8 cellular contexts compared by ENCODE assay signal in the genomic region with DNA sequence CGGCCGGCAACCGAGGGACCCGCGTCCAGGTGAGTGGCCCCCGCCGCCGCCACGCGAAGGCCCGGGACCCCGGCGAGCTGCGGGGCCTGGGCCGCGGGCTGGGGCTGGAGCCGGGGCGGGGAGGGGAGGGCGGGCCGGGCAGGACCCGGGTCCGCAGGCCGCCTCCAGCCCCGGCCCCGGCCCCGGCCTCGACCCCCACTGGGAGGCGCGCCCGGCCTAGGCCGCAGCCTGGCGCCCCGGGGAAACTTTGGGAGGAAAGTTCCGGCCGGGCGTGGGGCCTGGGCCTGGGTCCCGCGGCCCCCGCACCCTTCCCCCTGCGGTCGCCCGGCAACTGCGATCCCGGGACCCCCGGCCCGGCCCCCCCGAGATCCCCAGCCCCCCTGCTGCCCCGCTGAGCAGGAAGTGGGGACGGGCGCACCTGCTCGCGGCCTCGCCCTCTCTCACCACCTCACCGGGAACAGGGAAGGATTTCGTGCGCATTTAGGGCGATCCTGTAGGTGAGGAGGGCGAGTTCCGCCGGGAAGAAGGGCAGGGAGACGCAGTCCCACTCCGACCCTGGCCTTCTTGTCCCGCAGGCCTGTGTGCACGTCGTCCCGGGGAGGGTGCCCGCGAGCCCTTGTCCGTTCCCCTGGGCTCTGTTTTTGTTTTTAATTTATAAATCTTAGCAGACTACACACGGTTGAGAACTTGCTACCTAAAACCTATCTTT. TPM values are rescaled to one million over a fixed set of nuclear protein-coding genes. Genes with fewer than 3 reads are reported as not detected.
DNase-seq lines count a peak whose midpoint lies in the region; ATAC-seq lines count a peak whose summit lies in the region.

No MANE protein-coding gene starts in this region.

- peak overlapping the region; percentile 73 to 75 for H3K9ac ChIP-seq in stomach smooth muscle (ENCODE audit: low read length in 2 of 2)

- H3K27ac ChIP-seq in stomach smooth muscle (ENCODE audit: low read length): peak overlapping the region; percentile 37

- H3K9me3 ChIP-seq in iPS-18c (ENCODE audit: control insufficient read depth, insufficient read depth, low read length): no peaks in the 10 kb centered on the region
- H3K9me3 ChIP-seq in stomach smooth muscle (ENCODE audit: control insufficient read depth in 2 of 2, low read length in 2 of 2): no peaks in the 10 kb centered on the region

- peaks cover 0 to 4% of the 10 kb centered on the region in 2 donors for H3K36me3 ChIP-seq in stomach smooth muscle (ENCODE audit: control insufficient read depth in 2 of 2, insufficient read depth in 2 of 2, low read length in 2 of 2)

- H3K4me1 Mint-ChIP-seq in activated naive CD4-positive, alpha-beta T cell treated with anti-CD3 and anti-CD28 coated beads, Interleukin-2, amount 50 U/mL, for 24 hours: peaks cover 41% of the 10 kb centered on the region

- H3K4me3 Mint-ChIP-seq in activated naive CD4-positive, alpha-beta T cell treated with anti-CD3 and anti-CD28 coated beads, Interleukin-2, amount 50 U/mL, for 24 hours: peak overlapping the region; percentile 87

- peaks cover 2% of the 10 kb centered on the region for H3K27me3 Mint-ChIP-seq in activated naive CD4-positive, alpha-beta T cell treated with anti-CD3 and anti-CD28 coated beads, Interleukin-2, amount 50 U/mL, for 24 hours

- no peaks in the 10 kb centered on the region for H3K9me3 Mint-ChIP-seq in activated naive CD4-positive, alpha-beta T cell treated with anti-CD3 and anti-CD28 coated beads, Interleukin-2, amount 50 U/mL, for 24 hours

- H3K4me3 ChIP-seq in iPS-18c (ENCODE audit: insufficient read depth, low read depth, low read length): peak overlapping the region; percentile 68
- peak overlapping the region; percentile 71 to 85 for H3K4me3 ChIP-seq in stomach smooth muscle (ENCODE audit: low read length in 2 of 2)

- peak overlapping the region; percentile 72 for H3K27ac Mint-ChIP-seq in activated naive CD4-positive, alpha-beta T cell treated with anti-CD3 and anti-CD28 coated beads, Interleukin-2, amount 50 U/mL, for 24 hours

- DNase-seq in AG08396 (ENCODE audit: low spot score) (peak; percentile 47), activated gamma-delta T cell treated with Interleukin-2 at 50 U/mL for 16 hours (no peak), posterior vena cava (ENCODE audit: low spot score) (no peak)

- intact Hi-C loops in posterior vena cava (cut with DNase I): no loop called here

- H3K4me1 ChIP-seq in stomach smooth muscle (ENCODE audit: control insufficient read depth, insufficient read depth, low read length): peaks cover 22% of the 10 kb centered on the region

- ATAC-seq in GM18909 (IDR thresholded peaks at IDR 0.05; ENCODE audit: poor library complexity, unreplicated experiment): peak; percentile 9
- ATAC-seq in HG03571 (IDR thresholded peaks at IDR 0.05; ENCODE audit: unreplicated experiment): peak; percentile 2

- H3K27me3 ChIP-seq in stomach smooth muscle (ENCODE audit: control insufficient read depth in 1 of 2, insufficient read depth in 2 of 2, low read length in 2 of 2): peaks cover 3 to 4% of the 10 kb centered on the region in 2 donors

- no peaks in the 10 kb centered on the region for H3K36me3 Mint-ChIP-seq in activated naive CD4-positive, alpha-beta T cell treated with anti-CD3 and anti-CD28 coated beads, Interleukin-2, amount 50 U/mL, for 24 hours

RNA-seq across cellular contexts. Expression of a gene that starts 0.4 kb away (rescaled TPM):
- total RNA-seq in posterior vena cava: 10 to 100 TPM; 31.8 to 34.7 TPM

RNA-seq across cellular contexts. Expression of a gene that starts 18.6 kb away (rescaled TPM):
- total RNA-seq in posterior vena cava: not detected

RNA-seq across cellular contexts. Expression of a gene that starts 55.9 kb away (rescaled TPM):
- 10 to 100 TPM; 19.8 to 23.8 TPM for total RNA-seq in posterior vena cava
